In the genomic region with DNA sequence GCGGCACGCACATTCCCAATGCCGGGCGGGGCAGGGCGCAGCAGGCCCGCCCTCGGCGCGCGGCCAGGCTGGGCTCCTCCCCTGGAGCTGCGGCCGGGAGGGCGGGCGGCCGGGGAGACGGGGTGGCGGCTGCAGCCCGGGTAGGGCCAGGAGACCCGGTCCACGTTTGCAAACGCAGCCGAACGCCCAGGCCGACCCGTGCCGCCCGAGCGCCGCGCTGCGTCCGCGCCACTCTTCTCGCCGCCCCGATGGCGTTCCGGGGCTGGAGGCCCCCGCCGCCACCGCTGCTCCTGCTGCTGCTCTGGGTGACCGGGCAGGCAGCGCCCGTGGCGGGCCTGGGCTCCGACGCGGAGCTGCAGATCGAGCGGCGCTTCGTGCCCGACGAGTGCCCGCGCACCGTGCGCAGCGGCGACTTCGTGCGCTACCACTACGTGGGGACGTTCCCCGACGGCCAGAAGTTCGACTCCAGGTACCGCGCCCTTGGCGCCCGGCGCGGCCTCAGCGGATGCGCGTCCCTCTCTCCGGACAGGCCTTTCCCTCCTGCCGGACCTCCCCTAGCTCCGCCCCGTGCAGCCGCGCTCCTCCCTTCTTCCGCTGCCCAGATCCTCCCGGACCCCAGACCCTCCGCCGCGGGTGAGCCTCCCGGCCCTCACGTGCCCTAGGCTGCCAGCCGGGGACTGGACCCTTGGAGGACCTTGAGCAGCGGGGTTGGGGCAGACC, we compare ENCODE assay signal across 8 cellular contexts. TPM values are rescaled to one million over a fixed set of nuclear protein-coding genes. Genes with fewer than 3 reads are reported as not detected.
DNase-seq lines count a peak whose midpoint lies in the region; ATAC-seq, FAIRE-seq and TF ChIP-seq lines count a peak whose summit lies in the region.

A gene with protein sequence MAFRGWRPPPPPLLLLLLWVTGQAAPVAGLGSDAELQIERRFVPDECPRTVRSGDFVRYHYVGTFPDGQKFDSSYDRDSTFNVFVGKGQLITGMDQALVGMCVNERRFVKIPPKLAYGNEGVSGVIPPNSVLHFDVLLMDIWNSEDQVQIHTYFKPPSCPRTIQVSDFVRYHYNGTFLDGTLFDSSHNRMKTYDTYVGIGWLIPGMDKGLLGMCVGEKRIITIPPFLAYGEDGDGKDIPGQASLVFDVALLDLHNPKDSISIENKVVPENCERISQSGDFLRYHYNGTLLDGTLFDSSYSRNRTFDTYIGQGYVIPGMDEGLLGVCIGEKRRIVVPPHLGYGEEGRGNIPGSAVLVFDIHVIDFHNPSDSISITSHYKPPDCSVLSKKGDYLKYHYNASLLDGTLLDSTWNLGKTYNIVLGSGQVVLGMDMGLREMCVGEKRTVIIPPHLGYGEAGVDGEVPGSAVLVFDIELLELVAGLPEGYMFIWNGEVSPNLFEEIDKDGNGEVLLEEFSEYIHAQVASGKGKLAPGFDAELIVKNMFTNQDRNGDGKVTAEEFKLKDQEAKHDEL (plus strand): TSS at position 115 of the 720 bp plus-strand sequence. CDS start 134 bp downstream, at position 249.

- H3K4me3 ChIP-seq in RWPE2 (ENCODE audit: severe bottlenecking) (peak within 1 kb of the TSS; percentile 68), sigmoid colon (peak within 1 kb of the TSS; percentile 61 to 96 (median 82))

- H3K4me1 ChIP-seq in RWPE2 (ENCODE audit: insufficient read depth, poor library complexity, severe bottlenecking) (no peaks in the 10 kb centered on the region), sigmoid colon (peaks cover 0 to 16% (median 11%) of the 10 kb centered on the region in 4 donors)

- no peak for TF ChIP-seq CTCF in RWPE2 (IDR thresholded peaks at IDR 0.05; ENCODE audit: poor library complexity, severe bottlenecking)
- TF ChIP-seq CTCF in sigmoid colon (IDR thresholded peaks at IDR 0.05) = no peak

- H3K27ac ChIP-seq in RWPE2 (ENCODE audit: poor library complexity, severe bottlenecking) (peak within 1 kb of the TSS; percentile 77), sigmoid colon (peak within 1 kb of the TSS; percentile 90 to 93 (median 92))

- intact Hi-C loops in sigmoid colon (cut with DNase I) = loop anchor here (2.0 to 5.0 kb wide), 3 partner anchors 15 to 105 kb away; a partner anchor contains a TSS

- H3K9me3 ChIP-seq in RWPE2 (ENCODE audit: severe bottlenecking) (no peaks in the 10 kb centered on the region), sigmoid colon (no peaks in the 10 kb centered on the region)

- ATAC-seq in GM21528 (IDR thresholded peaks at IDR 0.05; ENCODE audit: low FRiP score, unreplicated experiment) = peak; percentile 85
- ATAC-seq in RWPE2 (ENCODE audit: low read depth) = peak; percentile 91

- peak; percentile 20 for FAIRE-seq in HTR-8/SVneo (lab: Jason Lieb, UNC)

- peak in 1 of 2 donors; percentile 59 for TF ChIP-seq POLR2A in sigmoid colon (IDR thresholded peaks at IDR 0.05)

- H3K36me3 ChIP-seq in RWPE2 (ENCODE audit: low read depth) (no peaks in the 10 kb centered on the region), sigmoid colon (no peaks in the 10 kb centered on the region)

- WGBS in sigmoid colon, 2 donors = 1 to 2% methylated on average over 91 of the region's 91 CpGs

- DNase-seq in SKM-1 treated with dmso at 0.1 percent for 144 hours (lab: John Stamatoyannopoulos, UW; ENCODE audit: unreplicated experiment) (peak; percentile 22), SKM-1 (lab: John Stamatoyannopoulos, UW; ENCODE audit: unreplicated experiment) (no peak), HTR-8/SVneo (ENCODE audit: insufficient read length, low spot score) (peak; percentile 86), RWPE2 (ENCODE audit: low spot score) (peak; percentile 76), cerebellar cortex (ENCODE audit: low spot score) (peak; percentile 54), iPS-NIHi7 (ENCODE audit: extremely low spot score) (peak; percentile 92), sigmoid colon (peak; percentile 89)

- H3K27me3 ChIP-seq in RWPE2 (ENCODE audit: insufficient read depth, poor library complexity, severe bottlenecking) = no peaks in the 10 kb centered on the region
- no peaks in the 10 kb centered on the region for H3K27me3 ChIP-seq in sigmoid colon

- TF ChIP-seq EP300 in sigmoid colon (IDR thresholded peaks at IDR 0.05) = no peak

RNA-seq across cellular contexts. Expression of the gene that starts here (rescaled TPM):
- total RNA-seq in sigmoid colon = 100 to 1,000 TPM in 2 of 4 donors, 10 to 100 TPM in 2; 79.6 to 161 (median 114) TPM
- 10 to 100 TPM; 12.3 to 39.2 (median 19.2) TPM for polyA plus RNA-seq in sigmoid colon
